ENCODE assay signal across 8 cellular contexts in genomic region chr19:49766007-49766937, GRCh38. TPM values are rescaled to one million over a fixed set of nuclear protein-coding genes. Genes with fewer than 3 reads are reported as not detected.
DNase-seq lines count a peak whose midpoint lies in the region; ATAC-seq, FAIRE-seq and TF ChIP-seq lines count a peak whose summit lies in the region.

No MANE protein-coding gene starts in this region.

- H3K4ac ChIP-seq in H1 (replicated peaks; ENCODE audit: insufficient read length, low read depth, low read length) (peak overlapping the region; percentile 91), mesenchymal stem cell (ENCODE audit: low read depth in 1 of 2, low read length in 2 of 2) (peak overlapping the region; percentile 35 to 93)

- peak; percentile 54 to 98 for TF ChIP-seq POLR2A in H1 (IDR thresholded peaks at IDR 0.05; ENCODE audit: control extremely low read depth in 1 of 2, low read depth in 2 of 2, low read length in 2 of 2)

- peak overlapping the region; percentile 97 for H3K27ac ChIP-seq in H1 (ENCODE audit: low read depth, low read length)
- peak overlapping the region; percentile 99 for H3K27ac ChIP-seq in mesenchymal stem cell (ENCODE audit: low read length, poor library complexity, severe bottlenecking)

- H3K4me2 ChIP-seq in H1 (ENCODE audit: insufficient read depth in 1 of 2, low read depth in 2 of 2, low read length in 2 of 2) (peak overlapping the region; percentile 66 to 78), mesenchymal stem cell (ENCODE audit: low read length, poor library complexity, severe bottlenecking) (peak overlapping the region; percentile 36)

- FAIRE-seq in H1 (lab: Jason Lieb, UNC), result peak; percentile 73

- H3K4me1 ChIP-seq in H1 (replicated peaks in 1 of 4; ENCODE audit: control insufficient read depth in 3 of 4, insufficient read depth in 4 of 4, low read length in 3 of 4) (peaks cover 0 to 7% (median 3%) of the 10 kb centered on the region in 4 experiments; a peak in 5 of 7 replicates), mesenchymal stem cell (ENCODE audit: control insufficient read depth, insufficient read depth, low read depth, low read length) (peaks cover 16% of the 10 kb centered on the region)

- peak overlapping the region; percentile 73 to 96 (median 84) for H3K9ac ChIP-seq in H1 (replicated peaks in 1 of 4; ENCODE audit: extremely low read depth in 1 of 4, low read depth in 3 of 4, low read length in 3 of 4)
- H3K9ac ChIP-seq in mesenchymal stem cell (ENCODE audit: low read length), result peak overlapping the region; percentile 94

- H2AK5ac ChIP-seq in H1 (ENCODE audit: low read depth, low read length), result peak overlapping the region; percentile 43; the same call in 1 of the 2 replicates
- peak overlapping the region; percentile 97 for H2AK5ac ChIP-seq in mesenchymal stem cell (ENCODE audit: low read length, severe bottlenecking)

- CTCF ChIA-PET in H1 (lab: Charles Lee; ENCODE audit: partially characterized antibody), result interaction anchor here (0.6 to 1.8 kb wide), 5 partner anchors 16 to 243 kb away, joined by 3 to 6 read pairs (median 4); no protein-coding TSS in a partner anchor

- TF ChIP-seq CTCF in H1 (IDR thresholded peaks at IDR 0.05; ENCODE audit: control extremely low read depth in 1 of 3, insufficient read depth in 1 of 3, low read depth in 1 of 3, low read length in 3 of 3), result no peak

- H3K79me1 ChIP-seq in H1 (ENCODE audit: low read depth, low read length), result peaks cover 15% of the 10 kb centered on the region
- peaks cover 9% of the 10 kb centered on the region for H3K79me1 ChIP-seq in mesenchymal stem cell (replicated peaks; ENCODE audit: low read length, poor library complexity, severe bottlenecking)

- H3K23ac ChIP-seq in H1 (ENCODE audit: insufficient read length) (no peak overlapping the region), mesenchymal stem cell (ENCODE audit: low read length in 2 of 2) (no peak overlapping the region)

- in situ Hi-C loops in Caki2 (cut with HindIII; ENCODE audit: low pct_unique_long_range_greater_than_20kb, low sequenced_read_pairs), result no loop called here

- 1% methylated on average over 32 of the region's 54 CpGs; no CpG with 5 or more reads in 1 of the 2 experiments for WGBS in H1 (ENCODE audit: extremely low coverage in 1 of 2, insufficient coverage in 1 of 2, insufficient read length in 1 of 2, insufficient replicate concordance in 2 of 2, low coverage in 1 of 2, low lambda C conversion rate in 2 of 2, missing lambda C conversion rate in 1 of 2), 2 experiments
- under 1% methylated on average over 51 of the region's 54 CpGs for WGBS in mesenchymal stem cell

- H3K36me3 ChIP-seq in H1 (ENCODE audit: control insufficient read depth in 2 of 4, insufficient read depth in 4 of 4, low read length in 3 of 4), result no peaks in the 10 kb centered on the region
- peaks cover 6 to 13% of the 10 kb centered on the region in 2 experiments for H3K36me3 ChIP-seq in mesenchymal stem cell (ENCODE audit: control insufficient read depth in 1 of 2, insufficient read depth in 2 of 2, low read depth in 1 of 2, low read length in 2 of 2)

- H4K91ac ChIP-seq in H1 (replicated peaks; ENCODE audit: insufficient read length, low read length), result peak overlapping the region; percentile 86
- H4K91ac ChIP-seq in mesenchymal stem cell (ENCODE audit: low read length), result peak overlapping the region; percentile 73

- H3K9me3 ChIP-seq in H1 (ENCODE audit: insufficient read depth in 2 of 2, low read depth in 1 of 2, low read length in 1 of 2) (no peaks in the 10 kb centered on the region), mesenchymal stem cell (ENCODE audit: control insufficient read depth, low read length) (no peaks in the 10 kb centered on the region)

- no peak for TF ChIP-seq EP300 in H1 (IDR thresholded peaks at IDR 0.05; ENCODE audit: borderline replicate concordance in 1 of 2, low read depth in 2 of 2, low read length in 2 of 2)

- H3K79me2 ChIP-seq in H1 (ENCODE audit: control insufficient read depth in 1 of 2, insufficient read depth in 2 of 2, low read length in 2 of 2), result peaks cover 0 to 24% of the 10 kb centered on the region in 2 experiments; a peak in 2 of 4 replicates

- H2BK15ac ChIP-seq in H1 (ENCODE audit: low read length) (peak overlapping the region; percentile 84; the same call in 1 of the 2 replicates), mesenchymal stem cell (ENCODE audit: low read depth, poor library complexity, severe bottlenecking) (no peak overlapping the region)

- H2AFZ ChIP-seq in H1 (ENCODE audit: low read length), result no peak overlapping the region
- no peak overlapping the region for H2AFZ ChIP-seq in mesenchymal stem cell (ENCODE audit: low read depth, low read length)

- POLR2A ChIA-PET in H1 (lab: Charles Lee; ENCODE audit: partially characterized antibody), result interaction anchor here (0.5 to 3.8 kb wide), 31 partner anchors 8 to 167 kb away, joined by 3 to 15 read pairs (median 4); partner anchors contain the start of genes AKT1S1, CPT1C, FUZ and PTOV1

- no peaks in the 10 kb centered on the region for H3K27me3 ChIP-seq in H1 (replicated peaks in 1 of 4; ENCODE audit: control insufficient read depth in 3 of 4, extremely low read depth in 1 of 4, insufficient read depth in 3 of 4, low read length in 3 of 4)
- no peaks in the 10 kb centered on the region for H3K27me3 ChIP-seq in mesenchymal stem cell (ENCODE audit: control insufficient read depth in 1 of 2, insufficient read depth in 1 of 2, low read length in 2 of 2)

- H4K8ac ChIP-seq in H1 (ENCODE audit: extremely low read depth, insufficient read depth, low read length) (peak overlapping the region; percentile 92; the same call in 1 of the 2 replicates), mesenchymal stem cell (ENCODE audit: low read length) (peak overlapping the region; percentile 73)

- peak overlapping the region; percentile 89 for H4K5ac ChIP-seq in H1 (ENCODE audit: insufficient read length, low read depth, low read length)

- ATAC-seq in GM21390 (IDR thresholded peaks at IDR 0.05; ENCODE audit: unreplicated experiment), result peak; percentile 92

- peak overlapping the region; percentile 70 for H2BK120ac ChIP-seq in H1 (replicated peaks; ENCODE audit: low read depth, low read length)
- peak overlapping the region; percentile 90 for H2BK120ac ChIP-seq in mesenchymal stem cell (ENCODE audit: low read depth, low read length)

- TF ChIP-seq RAD21 in H1 (IDR thresholded peaks at IDR 0.05 in 1 of 2, conservative IDR thresholded peaks at IDR 0.05 in 1 of 2; ENCODE audit: low read depth in 2 of 2, low read length in 2 of 2), result no peak

- H2BK5ac ChIP-seq in H1 (ENCODE audit: low read depth, low read length), result peak overlapping the region; percentile 89
- peak overlapping the region; percentile 89 for H2BK5ac ChIP-seq in mesenchymal stem cell (ENCODE audit: low read depth, low read length, poor library complexity, severe bottlenecking)

- H4K20me1 ChIP-seq in H1 (replicated peaks in 1 of 2; ENCODE audit: control insufficient read depth in 1 of 2, insufficient read depth in 2 of 2, low read length in 2 of 2), result peaks cover 0 to 4% of the 10 kb centered on the region in 2 experiments

- DNase-seq in Caki2 (ENCODE audit: low read depth), result peak; percentile 100
- DNase-seq in HUDEP-2 (lab: John Stamatoyannopoulos, UW; ENCODE audit: unreplicated experiment in 76 of 76), result peak in 75 of 76 experiments; percentile 95 to 100 (median 100)
- DNase-seq in NOMO-1 treated with dmso at 0.1 percent for 144 hours (lab: John Stamatoyannopoulos, UW; ENCODE audit: unreplicated experiment), result peak; percentile 100
- DNase-seq in activated CD8-positive, alpha-beta memory T cell treated with anti-CD3 and anti-CD28 coated beads, Interleukin-2, amount 50 U/mL, for 1 hour (ENCODE audit: extremely low read depth), result peak; percentile 98
- DNase-seq in H1 (ENCODE audit: low read depth in 1 of 2, low spot score in 2 of 2), result peak; percentile 96 to 100
- DNase-seq in mesenchymal stem cell, result peak; percentile 100
- DNase-seq in stimulated activated CD8-positive, alpha-beta memory T cell treated with anti-CD3 and anti-CD28 coated beads, Interleukin-12 subunit alpha, Interleukin-12 subunit beta, amount 100 ng/mL, for 24 hours (ENCODE audit: extremely low read depth), result peak; percentile 96

- peaks cover 13% of the 10 kb centered on the region for H3K23me2 ChIP-seq in H1 (ENCODE audit: low read depth, low read length)

- peak overlapping the region; percentile 70 for H3K56ac ChIP-seq in H1 (replicated peaks; ENCODE audit: insufficient read length, low read depth, low read length)

- H2BK20ac ChIP-seq in H1 (ENCODE audit: low read length), result 0 out of 2 replicates have a peak overlapping the region, but pooled peaks have one; percentile 0

- H3K18ac ChIP-seq in H1 (ENCODE audit: extremely low read depth, low read length), result peak overlapping the region; percentile 62
- peak overlapping the region; percentile 61 to 88 for H3K18ac ChIP-seq in mesenchymal stem cell (ENCODE audit: low read depth in 1 of 2, low read length in 2 of 2)

- H2BK12ac ChIP-seq in H1 (ENCODE audit: low read depth, low read length) (peak overlapping the region; percentile 96; the same call in 1 of the 2 replicates), mesenchymal stem cell (ENCODE audit: low read length in 2 of 2) (no peak overlapping the region)

- H3K4me3 ChIP-seq in H1 (ENCODE audit: extremely low read depth in 1 of 4, insufficient read depth in 2 of 4, low read depth in 3 of 4, low read length in 4 of 4) (peak overlapping the region; percentile 1 to 60 (median 35); a peak in 7 of 8 replicates), mesenchymal stem cell (ENCODE audit: insufficient read depth in 1 of 2, low read depth in 1 of 2, low read length in 2 of 2) (peak overlapping the region in 1 of 2 experiments; percentile 71)

- H3K14ac ChIP-seq in H1 (ENCODE audit: insufficient read length), result peak overlapping the region; percentile 6
- H3K14ac ChIP-seq in mesenchymal stem cell (ENCODE audit: low read length in 2 of 2), result no peak overlapping the region

RNA-seq across cellular contexts. Expression of gene AP2A1, which starts 0.5 kb away (rescaled TPM):
- 290 and 317 TPM in 2 replicates for total RNA-seq in Caki2 (2014; rRNA removed; shearing (Covaris generic); ENCODE audit: low replicate concordance)
- 105 and 109 TPM in 2 replicates for total RNA-seq in H1 (2021; fragmentation: NEBNext Ultra II Directional; extraction: Animal tissue kit (Norgen Biotek cat#: 25700))
- polyA plus RNA-seq in H1 (2011; rRNA removed), result 106 and 157 TPM in 2 replicates
- 101 TPM for polyA plus RNA-seq in H1 (2011; cell fraction: cytosol; rRNA removed)
- 148 TPM for polyA plus RNA-seq in H1 (2011; cell fraction: nucleus; rRNA removed)
- 64.9 to 109 TPM (median 104 TPM) in 4 replicates for polyA plus RNA-seq in H1 (2012, experiment 1 of 2)
- polyA plus RNA-seq in H1 (2012, experiment 2 of 2), result 114 TPM
- polyA plus RNA-seq in H1 (2013, experiment 1 of 2), result 58.6 TPM
- polyA plus RNA-seq in H1 (2013, experiment 2 of 2), result 55.8 TPM
- polyA minus RNA-seq in H1 (2011; rRNA and poly(A)+ RNA removed), result 103 and 108 TPM in 2 replicates
- polyA minus RNA-seq in H1 (2011; cell fraction: cytosol; rRNA and poly(A)+ RNA removed), result 101 TPM
- polyA minus RNA-seq in H1 (2011; cell fraction: nucleus; rRNA and poly(A)+ RNA removed), result 76.4 TPM
- polyA plus RNA-seq in mesenchymal stem cell (2013, experiment 1 of 2), result 89.2 TPM
- polyA plus RNA-seq in mesenchymal stem cell (2013, experiment 2 of 2), result 87.9 TPM

RNA-seq across cellular contexts. Expression of gene TSKS, which starts 3.2 kb away (rescaled TPM):
- total RNA-seq in Caki2 (2014; rRNA removed; shearing (Covaris generic); ENCODE audit: low replicate concordance), result not detected in 2 replicates
- total RNA-seq in H1 (2021; fragmentation: NEBNext Ultra II Directional; extraction: Animal tissue kit (Norgen Biotek cat#: 25700)), result not detected in 2 replicates
- polyA plus RNA-seq in H1 (2011; rRNA removed), result 0.21 and 0.24 TPM in 2 replicates
- 0.39 TPM for polyA plus RNA-seq in H1 (2011; cell fraction: cytosol; rRNA removed)
- 0.17 TPM for polyA plus RNA-seq in H1 (2011; cell fraction: nucleus; rRNA removed)
- 0.23 to 0.47 TPM (median 0.25 TPM) in 3 of 4 replicates, not detected in the other for polyA plus RNA-seq in H1 (2012, experiment 1 of 2)
- not detected for polyA plus RNA-seq in H1 (2012, experiment 2 of 2)
- polyA plus RNA-seq in H1 (2013, experiment 1 of 2), result 0.36 TPM
- polyA plus RNA-seq in H1 (2013, experiment 2 of 2), result 0.20 TPM
- polyA minus RNA-seq in H1 (2011; rRNA and poly(A)+ RNA removed), result 0.12 TPM in 1 of 2 replicates, not detected in the other
- polyA minus RNA-seq in H1 (2011; cell fraction: cytosol; rRNA and poly(A)+ RNA removed), result not detected
- not detected for polyA minus RNA-seq in H1 (2011; cell fraction: nucleus; rRNA and poly(A)+ RNA removed)
- polyA plus RNA-seq in mesenchymal stem cell (2013, experiment 1 of 2), result not detected
- not detected for polyA plus RNA-seq in mesenchymal stem cell (2013, experiment 2 of 2)

RNA-seq across cellular contexts. Expression of gene FUZ, which starts 46.8 kb away (rescaled TPM):
- total RNA-seq in Caki2 (2014; rRNA removed; shearing (Covaris generic); ENCODE audit: low replicate concordance), result 50.1 and 84.7 TPM in 2 replicates
- total RNA-seq in H1 (2021; fragmentation: NEBNext Ultra II Directional; extraction: Animal tissue kit (Norgen Biotek cat#: 25700)), result 33.9 and 34.1 TPM in 2 replicates
- 28.4 and 43.8 TPM in 2 replicates for polyA plus RNA-seq in H1 (2011; rRNA removed)
- 43.8 TPM for polyA plus RNA-seq in H1 (2011; cell fraction: cytosol; rRNA removed)
- polyA plus RNA-seq in H1 (2011; cell fraction: nucleus; rRNA removed), result 52.1 TPM
- 32.0 to 45.8 TPM (median 39.3 TPM) in 4 replicates for polyA plus RNA-seq in H1 (2012, experiment 1 of 2)
- 54.2 TPM for polyA plus RNA-seq in H1 (2012, experiment 2 of 2)
- polyA plus RNA-seq in H1 (2013, experiment 1 of 2), result 17.6 TPM
- polyA plus RNA-seq in H1 (2013, experiment 2 of 2), result 17.2 TPM
- 13.3 and 17.7 TPM in 2 replicates for polyA minus RNA-seq in H1 (2011; rRNA and poly(A)+ RNA removed)
- polyA minus RNA-seq in H1 (2011; cell fraction: cytosol; rRNA and poly(A)+ RNA removed), result 18.9 TPM
- polyA minus RNA-seq in H1 (2011; cell fraction: nucleus; rRNA and poly(A)+ RNA removed), result 19.4 TPM
- polyA plus RNA-seq in mesenchymal stem cell (2013, experiment 1 of 2), result 5.5 TPM
- 5.0 TPM for polyA plus RNA-seq in mesenchymal stem cell (2013, experiment 2 of 2)

RNA-seq across cellular contexts. Expression of gene MED25, which starts 51.8 kb away (rescaled TPM):
- total RNA-seq in Caki2 (2014; rRNA removed; shearing (Covaris generic); ENCODE audit: low replicate concordance), result 27.0 and 34.7 TPM in 2 replicates
- total RNA-seq in H1 (2021; fragmentation: NEBNext Ultra II Directional; extraction: Animal tissue kit (Norgen Biotek cat#: 25700)), result 71.4 and 73.9 TPM in 2 replicates
- 21.6 and 40.4 TPM in 2 replicates for polyA plus RNA-seq in H1 (2011; rRNA removed)
- 21.8 TPM for polyA plus RNA-seq in H1 (2011; cell fraction: cytosol; rRNA removed)
- 81.4 TPM for polyA plus RNA-seq in H1 (2011; cell fraction: nucleus; rRNA removed)
- 52.6 to 80.3 TPM (median 65.6 TPM) in 4 replicates for polyA plus RNA-seq in H1 (2012, experiment 1 of 2)
- 50.2 TPM for polyA plus RNA-seq in H1 (2012, experiment 2 of 2)
- polyA plus RNA-seq in H1 (2013, experiment 1 of 2), result 42.3 TPM
- polyA plus RNA-seq in H1 (2013, experiment 2 of 2), result 40.4 TPM
- 28.0 and 50.4 TPM in 2 replicates for polyA minus RNA-seq in H1 (2011; rRNA and poly(A)+ RNA removed)
- polyA minus RNA-seq in H1 (2011; cell fraction: cytosol; rRNA and poly(A)+ RNA removed), result 34.3 TPM
- polyA minus RNA-seq in H1 (2011; cell fraction: nucleus; rRNA and poly(A)+ RNA removed), result 41.3 TPM
- 33.3 TPM for polyA plus RNA-seq in mesenchymal stem cell (2013, experiment 1 of 2)
- polyA plus RNA-seq in mesenchymal stem cell (2013, experiment 2 of 2), result 33.3 TPM
